In genomic region chr6:94733066-94733465, GRCh38 we compare ENCODE assay signal across 28 cellular contexts.
"Had no signal": no experiment of that assay in that cellular context is flagged by ENCODE, and none has a peak within 500 bp of the region (broad histone marks: within the 10 kb centered on the region; RNA-seq: fewer than 3 reads in every experiment).

No MANE protein-coding gene starts in this region.

- H3K9ac ChIP-seq: neural progenitor cell, parathyroid adenoma had no signal

- DNase-seq: activated CD4-positive, alpha-beta memory T cell treated with anti-CD3 and anti-CD28 coated beads, Interleukin-2, amount 10 ng/mL, durations not matched to agents 7 days and 5 days; activated CD4-positive, alpha-beta T cell treated with anti-CD3 and anti-CD28 coated beads, Interleukin-2, amount 10 ng/mL, durations not matched to agents 7 days and 5 days; activated CD4-positive, CD25-positive, alpha-beta regulatory T cell treated with anti-CD3 and anti-CD28 coated beads, Interleukin-2, amount 50 U/mL, for 72 hours; activated CD8-positive, alpha-beta memory T cell treated with anti-CD3 and anti-CD28 coated beads, Interleukin-2, amount 50 U/mL, for 48 hours; activated gamma-delta T cell treated with Interleukin-2 at 50 U/mL for 16 hours; activated naive CD4-positive, alpha-beta T cell treated with anti-CD3 and anti-CD28 coated beads, Interleukin-2, amount 50 U/mL, for 16 hours; activated T-cell treated with anti-CD3 and anti-CD28 coated beads, Interleukin-2, amount 50 U/mL, for 24 hours; amniotic stem cell; brain microvascular endothelial cell; dorsolateral prefrontal cortex; effector memory CD4-positive, alpha-beta T cell; erythroblast; gastrocnemius medialis; left colon; naive thymus-derived CD8-positive, alpha-beta T cell; occipital lobe; stimulated activated CD4-positive, alpha-beta T cell treated with anti-CD3 and anti-CD28 coated beads, Interleukin-15, amount 100 ng/mL, for 24 hours; stimulated activated CD4-positive, alpha-beta T cell treated with anti-CD3 and anti-CD28 coated beads, Interleukin-2, amount 100 ng/mL, for 24 hours; stimulated activated naive B cell treated with anti-CD40 and anti-IgM and Interleukin-4, amounts not matched to agents 10 μg/mL and 1 μg/mL and 100 μg/mL, for 72 hours; stomach; thyroid gland; WERI-Rb-1 had no signal

- H3K36me3 Mint-ChIP-seq: memory B cell; stimulated activated naive B cell treated with anti-CD40 and anti-IgM and Interleukin-4, amounts not matched to agents 10 μg/mL and 1 μg/mL and 100 μg/mL, for 72 hours had no signal

- H3K4me1 ChIP-seq: gastrocnemius medialis, neural progenitor cell, parathyroid adenoma, right atrium auricular region, stomach, thyroid gland had no signal

- H3K9me3 ChIP-seq: gastrocnemius medialis, right atrium auricular region, thyroid gland had no signal

- H3K4me3 Mint-ChIP-seq: activated CD4-positive, alpha-beta memory T cell treated with anti-CD3 and anti-CD28 coated beads, Interleukin-2, amount 10 ng/mL, durations not matched to agents 7 days and 5 days; activated CD4-positive, alpha-beta T cell treated with anti-CD3 and anti-CD28 coated beads, Interleukin-2, amount 10 ng/mL, durations not matched to agents 7 days and 5 days; activated T-cell treated with anti-CD3 and anti-CD28 coated beads, Interleukin-2, amount 50 U/mL, for 24 hours; memory B cell; naive thymus-derived CD8-positive, alpha-beta T cell; neural progenitor cell; stimulated activated naive B cell treated with anti-CD40 and anti-IgM and Interleukin-4, amounts not matched to agents 10 μg/mL and 1 μg/mL and 100 μg/mL, for 72 hours had no signal

- H3K36me3 ChIP-seq: brain microvascular endothelial cell, gastrocnemius medialis, neural progenitor cell, right atrium auricular region, stomach, thyroid gland, WERI-Rb-1 had no signal

- H3K4me1 Mint-ChIP-seq: activated CD4-positive, alpha-beta memory T cell treated with anti-CD3 and anti-CD28 coated beads, Interleukin-2, amount 10 ng/mL, durations not matched to agents 7 days and 5 days; activated CD4-positive, alpha-beta T cell treated with anti-CD3 and anti-CD28 coated beads, Interleukin-2, amount 10 ng/mL, durations not matched to agents 7 days and 5 days; memory B cell; naive thymus-derived CD8-positive, alpha-beta T cell; stimulated activated naive B cell treated with anti-CD40 and anti-IgM and Interleukin-4, amounts not matched to agents 10 μg/mL and 1 μg/mL and 100 μg/mL, for 72 hours had no signal

- H3K27me3 ChIP-seq: brain microvascular endothelial cell, dorsolateral prefrontal cortex, gastrocnemius medialis, hepatocyte, neural progenitor cell, right atrium auricular region, stomach, thyroid gland had no signal

- H3K27ac ChIP-seq: brain microvascular endothelial cell, coronary artery, dorsolateral prefrontal cortex, gastrocnemius medialis, hepatocyte, neural progenitor cell, parathyroid adenoma, right atrium auricular region, stomach, thyroid gland, WERI-Rb-1 had no signal

- H3K4me3 ChIP-seq: coronary artery, dorsolateral prefrontal cortex, gastrocnemius medialis, hepatocyte, neural progenitor cell, right atrium auricular region, stomach, thyroid gland had no signal

- H3K27me3 Mint-ChIP-seq: activated CD4-positive, alpha-beta memory T cell treated with anti-CD3 and anti-CD28 coated beads, Interleukin-2, amount 10 ng/mL, durations not matched to agents 7 days and 5 days; activated CD4-positive, alpha-beta T cell treated with anti-CD3 and anti-CD28 coated beads, Interleukin-2, amount 10 ng/mL, durations not matched to agents 7 days and 5 days; activated T-cell treated with anti-CD3 and anti-CD28 coated beads, Interleukin-2, amount 50 U/mL, for 24 hours; memory B cell; naive thymus-derived CD8-positive, alpha-beta T cell; stimulated activated naive B cell treated with anti-CD40 and anti-IgM and Interleukin-4, amounts not matched to agents 10 μg/mL and 1 μg/mL and 100 μg/mL, for 72 hours had no signal

- H3K27ac Mint-ChIP-seq: activated CD4-positive, alpha-beta memory T cell treated with anti-CD3 and anti-CD28 coated beads, Interleukin-2, amount 10 ng/mL, durations not matched to agents 7 days and 5 days; activated CD4-positive, alpha-beta T cell treated with anti-CD3 and anti-CD28 coated beads, Interleukin-2, amount 10 ng/mL, durations not matched to agents 7 days and 5 days; activated T-cell treated with anti-CD3 and anti-CD28 coated beads, Interleukin-2, amount 50 U/mL, for 24 hours; memory B cell; naive thymus-derived CD8-positive, alpha-beta T cell; neural progenitor cell; stimulated activated naive B cell treated with anti-CD40 and anti-IgM and Interleukin-4, amounts not matched to agents 10 μg/mL and 1 μg/mL and 100 μg/mL, for 72 hours had no signal
